In genomic region chr9:19160085-19160484, GRCh38 we compare ENCODE assay signal across 1 cellular context.
TF ChIP-seq lines count a peak whose summit lies in the region.

No MANE protein-coding gene starts in this region.

TF ChIP-seq in HepG2, 621 proteins besides CTCF, POLR2A, EP300 and RAD21:
- TF ChIP-seq NFIB (CRISPR knock-in tag; IDR thresholded peaks at IDR 0.05; ENCODE audit: borderline replicate concordance): no peak
- TF ChIP-seq ZKSCAN5 (CRISPR knock-in tag; IDR thresholded peaks at IDR 0.05): no peak
- TF ChIP-seq ZNF121 (CRISPR knock-in tag; IDR thresholded peaks at IDR 0.05): peak; percentile 19; the same call in 1 of the 2 replicates
- peak; percentile 76 for TF ChIP-seq ZBTB38 (CRISPR knock-in tag; IDR thresholded peaks at IDR 0.05)
- no peak for TF ChIP-seq ZNF224 (CRISPR knock-in tag; IDR thresholded peaks at IDR 0.05)
